Comparison of ENCODE assay signal across 8 cellular contexts in genomic region chr18:59140287-59140885, GRCh38. TPM values are rescaled to one million over a fixed set of nuclear protein-coding genes. Genes with fewer than 3 reads are reported as not detected.
DNase-seq lines count a peak whose midpoint lies in the region; ATAC-seq and TF ChIP-seq lines count a peak whose summit lies in the region.

No MANE protein-coding gene starts in this region.

- TF ChIP-seq CTCF in CD14-positive monocyte (IDR thresholded peaks at IDR 0.05), result no peak
- no peak for TF ChIP-seq CTCF in brain microvascular endothelial cell (IDR thresholded peaks at IDR 0.05; ENCODE audit: low read depth, low read length, missing control alignments)

- H3K4me1 ChIP-seq in skeletal muscle tissue (ENCODE audit: control insufficient read depth in 3 of 3, insufficient read depth in 3 of 3, low read length in 3 of 3), result peaks cover 8 to 11% (median 10%) of the 10 kb centered on the region in 3 donors

- ATAC-seq in GM19395 (IDR thresholded peaks at IDR 0.05; ENCODE audit: unreplicated experiment) (peak; percentile 2), GM21576 (IDR thresholded peaks at IDR 0.05; ENCODE audit: unreplicated experiment) (no peak)

- H3K9me3 ChIP-seq in skeletal muscle tissue (ENCODE audit: control insufficient read depth in 3 of 3, low read length in 3 of 3), result no peaks in the 10 kb centered on the region

- intact Hi-C loops in CD14-positive monocyte (cut with micrococcal nuclease), result no loop called here

- H3K27ac ChIP-seq in brain microvascular endothelial cell (no peak overlapping the region), skeletal muscle tissue (ENCODE audit: low read depth, low read length) (peak overlapping the region; percentile 79)

- H3K27me3 ChIP-seq in brain microvascular endothelial cell (replicated peaks), result no peaks in the 10 kb centered on the region
- peaks cover 0 to 3% (median 0%) of the 10 kb centered on the region in 3 donors for H3K27me3 ChIP-seq in skeletal muscle tissue (ENCODE audit: control insufficient read depth in 3 of 3, insufficient read depth in 3 of 3, low read length in 3 of 3)

- in situ Hi-C loops in brain microvascular endothelial cell (cut with HindIII; ENCODE audit: low pct_ligation_motif_present, low sequenced_read_pairs), result no loop called here

- peaks cover 17% of the 10 kb centered on the region for H3K4me1 Mint-ChIP-seq in CD14-positive monocyte

- H3K4me3 ChIP-seq in brain microvascular endothelial cell (ENCODE audit: low read depth, low read length), result peak overlapping the region; percentile 87
- H3K4me3 ChIP-seq in skeletal muscle tissue (ENCODE audit: low read length in 3 of 3), result peak overlapping the region; percentile 83 to 90 (median 89)

- peak overlapping the region; percentile 85 to 93 for H3K4me3 Mint-ChIP-seq in CD14-positive monocyte

- no peak for DNase-seq in CD14-positive monocyte (ENCODE audit: low spot score)
- peak; percentile 60 for DNase-seq in NCI-H1105 treated with DMSO at 0.1 percent for 48 hours (lab: John Stamatoyannopoulos, UW)
- DNase-seq in brain microvascular endothelial cell, result peak; percentile 30
- peak; percentile 68 for DNase-seq in iPS-NIHi11 (ENCODE audit: low spot score)
- no peak for DNase-seq in NCI-H128 (lab: John Stamatoyannopoulos, UW; ENCODE audit: unreplicated experiment)

- peak overlapping the region; percentile 69 to 86 (median 73) for H3K9ac ChIP-seq in skeletal muscle tissue (ENCODE audit: low read depth in 1 of 3, low read length in 3 of 3)

- peaks cover 5 to 8% (median 7%) of the 10 kb centered on the region in 3 donors for H3K27me3 Mint-ChIP-seq in CD14-positive monocyte (ENCODE audit: low read depth in 3 of 3)

- peaks cover 0 to 1% of the 10 kb centered on the region in 2 donors for H3K36me3 Mint-ChIP-seq in CD14-positive monocyte

- H3K9me3 Mint-ChIP-seq in CD14-positive monocyte, result no peaks in the 10 kb centered on the region

- peak overlapping the region in 6 of 7 donors; percentile 54 to 80 (median 60) for H3K27ac Mint-ChIP-seq in CD14-positive monocyte

- H3K36me3 ChIP-seq in brain microvascular endothelial cell (replicated peaks), result no peaks in the 10 kb centered on the region
- H3K36me3 ChIP-seq in skeletal muscle tissue (ENCODE audit: control insufficient read depth in 3 of 3, insufficient read depth in 3 of 3, low read length in 3 of 3), result no peaks in the 10 kb centered on the region

RNA-seq across cellular contexts. Expression of gene SEC11C, which starts 0.7 kb away (rescaled TPM):
- 10 to 100 TPM; 98.0 to 98.4 TPM for polyA plus RNA-seq in CD14-positive monocyte
- total RNA-seq in skeletal muscle tissue, result 5.2 TPM

Comparison
In these comparisons a context has a peak if more than half of its experiments do, and no peak if none do; other contexts are left out.
1. DNase-seq: peak in NCI-H1105 treated with DMSO at 0.1 percent for 48 hours (single experiment), brain microvascular endothelial cell (single experiment) and iPS-NIHi11 (single experiment); none in CD14-positive monocyte (single experiment) and NCI-H128 (single experiment).